ENCODE assay signal across 10 cellular contexts in genomic region chr16:27222499-27223225, GRCh38. TPM values are rescaled to one million over a fixed set of nuclear protein-coding genes. Genes with fewer than 3 reads are reported as not detected.
A peak's percentile ranks its signal among the peaks of the same experiment; 100 is the strongest.
DNase-seq lines count a peak whose midpoint lies in the region; ATAC-seq and TF ChIP-seq lines count a peak whose summit lies in the region.
"Had no signal": no experiment of that assay in that cellular context is flagged by ENCODE, and none has a peak within 500 bp of the region (broad histone marks: within the 10 kb centered on the region; RNA-seq: fewer than 3 reads in every experiment).

No MANE protein-coding gene starts in this region.

- H3K9ac ChIP-seq in muscle layer of colon (ENCODE audit: low read length): no peak overlapping the region

- no peaks in the 10 kb centered on the region for H3K9me3 Mint-ChIP-seq in chondrocyte (ENCODE audit: low read depth)

- ATAC-seq in GM18517 (IDR thresholded peaks at IDR 0.05; ENCODE audit: unreplicated experiment): no peak

- H3K36me3 Mint-ChIP-seq in chondrocyte (ENCODE audit: low read depth): no peaks in the 10 kb centered on the region

- peaks cover 13% of the 10 kb centered on the region for H3K4me1 Mint-ChIP-seq in chondrocyte (ENCODE audit: low read depth)

- H3K27ac ChIP-seq in muscle layer of colon (ENCODE audit: low read depth, low read length): peak overlapping the region; percentile 34

- no peak for TF ChIP-seq CTCF in chondrocyte (IDR thresholded peaks at IDR 0.05)

- DNase-seq in AG20443 (ENCODE audit: low spot score): peak; percentile 87
- peak; percentile 68 for DNase-seq in M059J (ENCODE audit: low read depth)
- no peak for DNase-seq in chondrocyte (ENCODE audit: low spot score)
- DNase-seq in activated CD8-positive, alpha-beta memory T cell treated with anti-CD3 and anti-CD28 coated beads for 24 hours: no peak
- DNase-seq in medulla oblongata (ENCODE audit: extremely low spot score): no peak
- no peak for DNase-seq in CD1c-positive myeloid dendritic cell (ENCODE audit: extremely low spot score)
- DNase-seq: DMS153, NCI-H2107 had no signal

- H3K9me3 ChIP-seq in muscle layer of colon (ENCODE audit: low read length): no peaks in the 10 kb centered on the region

- H3K4me1 ChIP-seq in muscle layer of colon (ENCODE audit: insufficient read depth, low read length): peaks cover 14% of the 10 kb centered on the region

- H3K27me3 ChIP-seq in muscle layer of colon (ENCODE audit: control insufficient read depth in 1 of 2, insufficient read depth in 2 of 2, low read length in 2 of 2): no peaks in the 10 kb centered on the region

- peak overlapping the region; percentile 10 for H3K27ac Mint-ChIP-seq in chondrocyte (ENCODE audit: unreplicated experiment)

- H3K27me3 Mint-ChIP-seq in chondrocyte (ENCODE audit: low read depth): no peaks in the 10 kb centered on the region

- peaks cover 20% of the 10 kb centered on the region for H3K36me3 ChIP-seq in muscle layer of colon (ENCODE audit: insufficient read depth, low read length)

- H3K4me3 Mint-ChIP-seq in chondrocyte (ENCODE audit: unreplicated experiment): no peak overlapping the region

- H3K4me3 ChIP-seq in muscle layer of colon (ENCODE audit: low read depth in 1 of 2, low read length in 2 of 2): no peak overlapping the region

RNA-seq across cellular contexts. Expression of gene KDM8, which starts 19.3 kb away (rescaled TPM):
- 1.6 and 4.7 TPM in 2 replicates for total RNA-seq in M059J (2014; rRNA removed; shearing (Covaris generic))
- 4.4 to 9.3 TPM (median 5.6 TPM) in 3 replicates for total RNA-seq in chondrocyte

RNA-seq across cellular contexts. Expression of gene NSMCE1, which starts 45.9 kb away (rescaled TPM):
- 46.3 and 49.4 TPM in 2 replicates for total RNA-seq in M059J (2014; rRNA removed; shearing (Covaris generic))
- 19.6 to 23.2 TPM (median 21.2 TPM) in 3 replicates for total RNA-seq in chondrocyte

Comparison
In these comparisons a context has a peak if more than half of its experiments do, and no peak if none do; other contexts are left out.
1. DNase-seq: peak in AG20443 (single experiment) and M059J (single experiment); none in chondrocyte (single experiment), activated CD8-positive, alpha-beta memory T cell treated with anti-CD3 and anti-CD28 coated beads for 24 hours (single experiment), medulla oblongata (single experiment) and CD1c-positive myeloid dendritic cell (single experiment).